1 cellular context compared by ENCODE assay signal in the genomic region with DNA sequence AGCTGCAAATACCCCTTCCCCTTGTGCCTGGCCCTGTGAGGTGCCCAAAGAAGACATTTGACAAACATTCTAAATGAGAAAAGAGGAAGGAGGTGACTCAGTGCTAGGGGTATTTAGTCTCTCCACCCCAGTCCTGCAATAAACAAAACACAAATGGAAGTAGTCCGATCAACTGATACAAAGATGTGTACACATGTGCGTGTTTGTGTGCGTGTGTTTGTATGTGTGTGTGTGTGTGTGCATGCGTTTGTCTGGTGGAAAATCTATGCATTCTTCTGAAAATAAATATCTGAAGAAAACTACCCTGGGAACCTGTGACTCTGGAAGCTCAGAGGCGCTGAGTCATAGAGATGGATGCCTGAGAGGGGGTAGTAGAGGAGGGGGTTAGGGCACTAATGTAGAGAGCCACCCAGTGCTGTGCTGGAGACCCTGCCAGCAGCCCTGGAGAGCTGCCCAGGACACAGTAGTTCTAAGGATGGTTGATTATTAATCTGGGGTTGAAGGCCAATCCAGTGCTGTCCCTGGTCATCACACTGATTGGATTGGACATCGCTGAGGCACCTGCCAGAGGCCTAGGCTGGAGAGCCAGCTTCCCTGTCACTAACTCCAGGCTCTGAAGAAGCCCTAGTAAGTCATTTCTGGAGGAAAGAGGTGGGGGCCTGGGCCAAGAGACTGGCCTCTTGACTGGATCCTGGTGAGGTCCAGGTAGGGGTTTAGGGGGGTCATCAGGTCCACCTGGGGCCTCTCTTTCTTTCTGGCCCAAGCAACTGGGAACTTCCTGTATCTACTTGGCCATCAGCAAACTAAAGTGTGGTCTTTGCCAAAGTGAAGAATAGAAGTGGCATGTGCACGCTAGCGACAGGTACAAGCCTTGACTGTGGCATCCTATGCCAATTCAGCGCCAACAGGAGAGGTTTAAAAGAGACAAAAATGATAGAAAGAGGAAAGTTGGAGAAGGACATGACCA.
TF ChIP-seq lines count a peak whose summit lies in the region.

No MANE protein-coding gene starts in this region.

TF ChIP-seq in HepG2, 621 proteins besides CTCF, POLR2A, EP300 and RAD21 (continued from another document):
- TF ChIP-seq, protein P1, sequence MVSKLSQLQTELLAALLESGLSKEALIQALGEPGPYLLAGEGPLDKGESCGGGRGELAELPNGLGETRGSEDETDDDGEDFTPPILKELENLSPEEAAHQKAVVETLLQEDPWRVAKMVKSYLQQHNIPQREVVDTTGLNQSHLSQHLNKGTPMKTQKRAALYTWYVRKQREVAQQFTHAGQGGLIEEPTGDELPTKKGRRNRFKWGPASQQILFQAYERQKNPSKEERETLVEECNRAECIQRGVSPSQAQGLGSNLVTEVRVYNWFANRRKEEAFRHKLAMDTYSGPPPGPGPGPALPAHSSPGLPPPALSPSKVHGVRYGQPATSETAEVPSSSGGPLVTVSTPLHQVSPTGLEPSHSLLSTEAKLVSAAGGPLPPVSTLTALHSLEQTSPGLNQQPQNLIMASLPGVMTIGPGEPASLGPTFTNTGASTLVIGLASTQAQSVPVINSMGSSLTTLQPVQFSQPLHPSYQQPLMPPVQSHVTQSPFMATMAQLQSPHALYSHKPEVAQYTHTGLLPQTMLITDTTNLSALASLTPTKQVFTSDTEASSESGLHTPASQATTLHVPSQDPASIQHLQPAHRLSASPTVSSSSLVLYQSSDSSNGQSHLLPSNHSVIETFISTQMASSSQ (IDR thresholded peaks at IDR 0.05; ENCODE audit: low read depth): no peak
- TF ChIP-seq, protein P1 (CRISPR knock-in tag; IDR thresholded peaks at IDR 0.05; ENCODE audit: borderline replicate concordance): 0 out of 2 replicates have a peak, but pooled peaks have one; percentile 35
- TF ChIP-seq, protein P2, sequence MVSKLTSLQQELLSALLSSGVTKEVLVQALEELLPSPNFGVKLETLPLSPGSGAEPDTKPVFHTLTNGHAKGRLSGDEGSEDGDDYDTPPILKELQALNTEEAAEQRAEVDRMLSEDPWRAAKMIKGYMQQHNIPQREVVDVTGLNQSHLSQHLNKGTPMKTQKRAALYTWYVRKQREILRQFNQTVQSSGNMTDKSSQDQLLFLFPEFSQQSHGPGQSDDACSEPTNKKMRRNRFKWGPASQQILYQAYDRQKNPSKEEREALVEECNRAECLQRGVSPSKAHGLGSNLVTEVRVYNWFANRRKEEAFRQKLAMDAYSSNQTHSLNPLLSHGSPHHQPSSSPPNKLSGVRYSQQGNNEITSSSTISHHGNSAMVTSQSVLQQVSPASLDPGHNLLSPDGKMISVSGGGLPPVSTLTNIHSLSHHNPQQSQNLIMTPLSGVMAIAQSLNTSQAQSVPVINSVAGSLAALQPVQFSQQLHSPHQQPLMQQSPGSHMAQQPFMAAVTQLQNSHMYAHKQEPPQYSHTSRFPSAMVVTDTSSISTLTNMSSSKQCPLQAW (CRISPR knock-in tag; IDR thresholded peaks at IDR 0.05): 0 out of 2 replicates have a peak, but pooled peaks have one; percentile 16
